In genomic region chr11:64861227-64861970, GRCh38 we compare ENCODE assay signal across 9 cellular contexts. TPM values are rescaled to one million over a fixed set of nuclear protein-coding genes. Genes with fewer than 3 reads are reported as not detected.
DNase-seq lines count a peak whose midpoint lies in the region; ATAC-seq and TF ChIP-seq lines count a peak whose summit lies in the region.
"Had no signal": no experiment of that assay in that cellular context is flagged by ENCODE, and none has a peak within 500 bp of the region (broad histone marks: within the 10 kb centered on the region; RNA-seq: fewer than 3 reads in every experiment).

No MANE protein-coding gene starts in this region.

- 81 to 83% methylated on average over 6 of the region's 6 CpGs for WGBS in esophagus, 2 donors
- WGBS in tibial nerve, 2 donors: 85 to 86% methylated on average over 6 of the region's 6 CpGs

- no peak for ATAC-seq in GM21825 (IDR thresholded peaks at IDR 0.05; ENCODE audit: unreplicated experiment)

- CTCF ChIA-PET in activated naive CD4-positive, alpha-beta T cell treated with anti-CD3 and anti-CD28 coated beads for 36 hours (lab: Charles Lee): interaction anchor here (0.6 to 32.9 kb wide), 4 partner anchors 8 to 134 kb away, joined by 3 to 992 read pairs (median 157); partner anchors contain the start of genes CDC42BPG and EHD1

- H3K4me3 ChIP-seq in esophagus (ENCODE audit: low read depth in 1 of 2, low read length in 2 of 2): no peak overlapping the region
- no peak overlapping the region for H3K4me3 ChIP-seq in tibial nerve

- peak overlapping the region; percentile 33 for H3K4me3 Mint-ChIP-seq in activated naive CD4-positive, alpha-beta T cell treated with anti-CD3 and anti-CD28 coated beads for 36 hours

- DNase-seq in activated naive CD4-positive, alpha-beta T cell treated with anti-CD3 and anti-CD28 coated beads for 36 hours: peak; percentile 52
- DNase-seq in activated naive CD4-positive, alpha-beta T cell (lab: John Stamatoyannopoulos, UW): no peak
- peak; percentile 26 for DNase-seq in SIG-M5 (lab: John Stamatoyannopoulos, UW)
- no peak for DNase-seq in tibial nerve (ENCODE audit: low spot score in 2 of 2)
- DNase-seq in DMS53 (lab: John Stamatoyannopoulos, UW): no peak
- DNase-seq in NCI-H1930 (lab: John Stamatoyannopoulos, UW): no peak
- DNase-seq: NCI-H774 had no signal

- H3K27ac Mint-ChIP-seq in activated naive CD4-positive, alpha-beta T cell treated with anti-CD3 and anti-CD28 coated beads for 36 hours: peak overlapping the region; percentile 99

- H3K27ac ChIP-seq in esophagus (ENCODE audit: low read depth in 2 of 2, low read length in 1 of 2) (peak overlapping the region; percentile 1 to 86), tibial nerve (peak overlapping the region in 3 of 4 donors; percentile 86 to 90 (median 87))

- TF ChIP-seq POLR2A in tibial nerve (IDR thresholded peaks at IDR 0.05): no peak

- TF ChIP-seq CTCF in tibial nerve (IDR thresholded peaks at IDR 0.05): no peak

- H3K4me1 Mint-ChIP-seq in activated naive CD4-positive, alpha-beta T cell treated with anti-CD3 and anti-CD28 coated beads for 36 hours (ENCODE audit: low read depth): peaks cover 94% of the 10 kb centered on the region

- H3K36me3 Mint-ChIP-seq in activated naive CD4-positive, alpha-beta T cell treated with anti-CD3 and anti-CD28 coated beads for 36 hours (ENCODE audit: low read depth): peaks cover 44% of the 10 kb centered on the region

- H3K9me3 ChIP-seq in esophagus (ENCODE audit: control insufficient read depth in 2 of 2, insufficient read depth in 1 of 2, low read depth in 1 of 2, low read length in 1 of 2) (no peaks in the 10 kb centered on the region), tibial nerve (no peaks in the 10 kb centered on the region)

- H3K9me3 Mint-ChIP-seq in activated naive CD4-positive, alpha-beta T cell treated with anti-CD3 and anti-CD28 coated beads for 36 hours: peaks cover 6% of the 10 kb centered on the region

- no peaks in the 10 kb centered on the region for H3K27me3 Mint-ChIP-seq in activated naive CD4-positive, alpha-beta T cell treated with anti-CD3 and anti-CD28 coated beads for 36 hours (ENCODE audit: low read depth)

- H3K27me3 ChIP-seq in esophagus (ENCODE audit: control insufficient read depth in 1 of 2, insufficient read depth in 2 of 2, low read length in 2 of 2) (no peaks in the 10 kb centered on the region), tibial nerve (no peaks in the 10 kb centered on the region)

- H3K36me3 ChIP-seq in esophagus (ENCODE audit: control insufficient read depth in 2 of 2, insufficient read depth in 2 of 2, low read length in 1 of 2): peaks cover 0 to 17% of the 10 kb centered on the region in 2 donors
- peaks cover 0 to 19% (median 0%) of the 10 kb centered on the region in 3 donors for H3K36me3 ChIP-seq in tibial nerve

- no peak for TF ChIP-seq EP300 in tibial nerve (IDR thresholded peaks at IDR 0.05)

- H3K4me1 ChIP-seq in esophagus (ENCODE audit: control insufficient read depth in 2 of 2, insufficient read depth in 2 of 2, low read length in 1 of 2) (peaks cover 24 to 42% of the 10 kb centered on the region in 2 donors), tibial nerve (peaks cover 0 to 86% (median 74%) of the 10 kb centered on the region in 4 donors)

- intact Hi-C loops in activated naive CD4-positive, alpha-beta T cell treated with anti-CD3 and anti-CD28 coated beads for 36 hours (cut with micrococcal nuclease): loop anchor here (10.0 kb wide), 1 partner anchor 633 kb away; the partner anchor contains the start of gene MALAT1

RNA-seq across cellular contexts. Expression of gene CDC42BPG, which starts 16.9 kb away (rescaled TPM):
- under 1 TPM; 0.32 to 0.41 TPM for total RNA-seq in activated naive CD4-positive, alpha-beta T cell treated with anti-CD3 and anti-CD28 coated beads for 36 hours
- polyA plus RNA-seq in esophagus: 10 to 100 TPM; 17.5 to 30.7 TPM
- under 1 TPM in 3 of 4 donors, not detected in 1; under 0.01 to 0.30 (median 0.21) TPM for total RNA-seq in tibial nerve

RNA-seq across cellular contexts. Expression of gene EHD1, which starts 17.0 kb away (rescaled TPM):
- total RNA-seq in activated naive CD4-positive, alpha-beta T cell treated with anti-CD3 and anti-CD28 coated beads for 36 hours: 100 to 1,000 TPM; 124 to 132 TPM
- 10 to 100 TPM; 16.1 to 28.7 TPM for polyA plus RNA-seq in esophagus
- 10 to 100 TPM; 35.2 to 93.9 (median 42.6) TPM for total RNA-seq in tibial nerve

RNA-seq across cellular contexts. Expression of gene MEN1, which starts 51.0 kb away (rescaled TPM):
- 10 to 100 TPM; 23.9 TPM for total RNA-seq in activated naive CD4-positive, alpha-beta T cell treated with anti-CD3 and anti-CD28 coated beads for 36 hours
- polyA plus RNA-seq in esophagus: 10 to 100 TPM; 15.4 to 19.0 TPM
- 10 to 100 TPM; 15.3 to 30.9 (median 19.7) TPM for total RNA-seq in tibial nerve

RNA-seq across cellular contexts. Expression of gene ATG2A, which starts 55.6 kb away (rescaled TPM):
- total RNA-seq in activated naive CD4-positive, alpha-beta T cell treated with anti-CD3 and anti-CD28 coated beads for 36 hours: 10 to 100 TPM; 15.1 to 16.3 TPM
- 10 to 100 TPM; 10.4 to 11.4 TPM for polyA plus RNA-seq in esophagus
- 10 to 100 TPM; 33.0 to 93.6 (median 45.8) TPM for total RNA-seq in tibial nerve

RNA-seq across cellular contexts. Expression of gene MAP4K2, which starts 58.4 kb away (rescaled TPM):
- total RNA-seq in activated naive CD4-positive, alpha-beta T cell treated with anti-CD3 and anti-CD28 coated beads for 36 hours: 10 to 100 TPM; 69.5 to 73.9 TPM
- polyA plus RNA-seq in esophagus: 1 to 10 TPM; 4.7 to 7.5 TPM
- total RNA-seq in tibial nerve: 10 to 100 TPM; 10.6 to 22.2 (median 13.5) TPM

Comparison
In these comparisons a context has a peak if more than half of its experiments do, and no peak if none do; other contexts are left out.
1. DNase-seq: peak in activated naive CD4-positive, alpha-beta T cell treated with anti-CD3 and anti-CD28 coated beads for 36 hours (single experiment) and SIG-M5 (single experiment); none in activated naive CD4-positive, alpha-beta T cell (0 of 4), tibial nerve (0 of 2), DMS53 (single experiment) and NCI-H1930 (0 of 2).